Comparison of ENCODE assay signal across 23 cellular contexts in genomic region chr5:125897068-125897467, GRCh38.
A peak's percentile ranks its signal among the peaks of the same experiment; 100 is the strongest.
DNase-seq lines count a peak whose midpoint lies in the region; TF ChIP-seq lines count a peak whose summit lies in the region.
"Had no signal": no experiment of that assay in that cellular context is flagged by ENCODE, and none has a peak within 500 bp of the region (broad histone marks: within the 10 kb centered on the region; RNA-seq: fewer than 3 reads in every experiment).

No MANE protein-coding gene starts in this region.

- CTCF ChIA-PET in mammary epithelial cell (lab: Charles Lee; ENCODE audit: low non-redundant PET), result no interaction called here

- H3K9me3 Mint-ChIP-seq in neural progenitor cell, result peaks cover 2% of the 10 kb centered on the region

- H4K20me1 ChIP-seq in mammary epithelial cell (ENCODE audit: insufficient read depth, low read length) (no peaks in the 10 kb centered on the region), neural progenitor cell (ENCODE audit: low read depth) (no peaks in the 10 kb centered on the region)
- H4K20me1 ChIP-seq: BLaER1 had no signal

- dilution Hi-C loops in mammary epithelial cell (cut with HindIII; ENCODE audit: low sequenced_read_pairs), result no loop called here

- TF ChIP-seq CTCF in mammary epithelial cell (conservative IDR thresholded peaks at IDR 0.05 in 1 of 2, IDR thresholded peaks at IDR 0.05 in 1 of 2; ENCODE audit: extremely low read depth in 1 of 2, insufficient read depth in 1 of 2, low read depth in 1 of 2, low read length in 2 of 2) (no peak), neural progenitor cell (IDR thresholded peaks at IDR 0.05) (no peak)

- H3K27ac ChIP-seq in mammary epithelial cell (ENCODE audit: insufficient read depth, low read depth, low read length), result no peak overlapping the region
- H3K27ac ChIP-seq in neural progenitor cell, result no peak overlapping the region
- H3K27ac ChIP-seq: BLaER1 had no signal

- no peak overlapping the region for H3K4me3 ChIP-seq in mammary epithelial cell (replicated peaks in 1 of 3; ENCODE audit: insufficient read depth in 1 of 3, low read depth in 2 of 3, low read length in 3 of 3)
- H3K4me3 ChIP-seq in neural progenitor cell, result no peak overlapping the region
- H3K4me3 ChIP-seq: BLaER1 had no signal

- H3K9me3 ChIP-seq in mammary epithelial cell (replicated peaks; ENCODE audit: insufficient read depth, low read length), result no peaks in the 10 kb centered on the region
- H3K9me3 ChIP-seq in neural progenitor cell (ENCODE audit: low read depth), result no peaks in the 10 kb centered on the region
- H3K9me3 ChIP-seq: BE2C, BLaER1 had no signal

- H3K4me3 Mint-ChIP-seq in neural progenitor cell, result no peak overlapping the region
- H3K4me3 Mint-ChIP-seq: CD14-positive monocyte; CD4-positive, alpha-beta memory T cell; CD4-positive, CD25-positive, alpha-beta regulatory T cell; CD8-positive, alpha-beta memory T cell had no signal

- no TSS peak for BruUV-seq in mammary epithelial cell (replicated peaks; lab: Mats Ljungman, UMichigan)

- H3K27ac Mint-ChIP-seq in neural progenitor cell, result no peak overlapping the region
- H3K27ac Mint-ChIP-seq: CD14-positive monocyte; CD4-positive, alpha-beta memory T cell; CD4-positive, CD25-positive, alpha-beta regulatory T cell; CD8-positive, alpha-beta memory T cell had no signal

- H3K36me3 ChIP-seq in mammary epithelial cell (ENCODE audit: insufficient read depth, low read length) (no peaks in the 10 kb centered on the region), neural progenitor cell (no peaks in the 10 kb centered on the region)
- H3K36me3 ChIP-seq: BE2C, BLaER1 had no signal

- no peaks in the 10 kb centered on the region for H3K27me3 Mint-ChIP-seq in neural progenitor cell (ENCODE audit: insufficient read depth, low read depth)
- H3K27me3 Mint-ChIP-seq: CD4-positive, alpha-beta memory T cell; CD4-positive, CD25-positive, alpha-beta regulatory T cell; CD8-positive, alpha-beta memory T cell had no signal

- DNase-seq in T47D (ENCODE audit: low read depth in 1 of 2, low spot score in 1 of 2) (peak; percentile 10 to 52), mammary epithelial cell (no peak), NCI-H69 (lab: John Stamatoyannopoulos, UW) (peak; percentile 86), neural progenitor cell (ENCODE audit: low spot score) (no peak), GDM1 (lab: John Stamatoyannopoulos, UW) (no peak)
- no peak for DNase-seq in effector CD8-positive, alpha-beta T cell (lab: John Stamatoyannopoulos, UW)
- DNase-seq: 8988T; ACHN; BE2C; C1 segment of cervical spinal cord; CD4-positive, alpha-beta memory T cell; CD4-positive, CD25-positive, alpha-beta regulatory T cell; CD8-positive, alpha-beta memory T cell; COR-L47; DMS 273 treated with DMSO at 0.1 percent for 48 hours; DMS153; DMS53; DMS79; DND-41; EL; GF-D8 had no signal

- H3K27me3 ChIP-seq in mammary epithelial cell (ENCODE audit: insufficient read depth, low read length), result no peaks in the 10 kb centered on the region
- H3K27me3 ChIP-seq in neural progenitor cell, result no peaks in the 10 kb centered on the region
- H3K27me3 ChIP-seq: BE2C, BLaER1 had no signal

- H3K4me1 ChIP-seq in mammary epithelial cell (ENCODE audit: insufficient read depth, low read length), result peaks cover 5% of the 10 kb centered on the region
- no peaks in the 10 kb centered on the region for H3K4me1 ChIP-seq in neural progenitor cell
- H3K4me1 ChIP-seq: BLaER1 had no signal

- H3F3A ChIP-seq in neural progenitor cell (ENCODE audit: low read depth), result no peaks in the 10 kb centered on the region

- H3K4me2 ChIP-seq in mammary epithelial cell (ENCODE audit: insufficient read depth, low read depth, low read length) (no peak overlapping the region), neural progenitor cell (no peak overlapping the region)
- H3K4me2 ChIP-seq: BLaER1 had no signal

- no peaks in the 10 kb centered on the region for H3K79me2 ChIP-seq in mammary epithelial cell (ENCODE audit: insufficient read depth, low read length)
- no peaks in the 10 kb centered on the region for H3K79me2 ChIP-seq in neural progenitor cell (ENCODE audit: low read depth)

- intact Hi-C loops in mammary epithelial cell (cut with micrococcal nuclease), result no loop called here

- H3K9ac ChIP-seq in mammary epithelial cell (ENCODE audit: insufficient read depth, low read length), result no peak overlapping the region
- H3K9ac ChIP-seq in neural progenitor cell, result no peak overlapping the region
- H3K9ac ChIP-seq: BLaER1 had no signal

- in situ Hi-C loops in T47D (cut with HindIII; ENCODE audit: low pct_unique_long_range_greater_than_20kb, low sequenced_read_pairs) (no loop called here), mammary epithelial cell (cut with MboI; ENCODE audit: low sequenced_read_pairs in 2 of 2) (no loop called here)

- no peak overlapping the region for H2AFZ ChIP-seq in mammary epithelial cell (ENCODE audit: low read depth, low read length)
- peak overlapping the region; percentile 6 for H2AFZ ChIP-seq in neural progenitor cell (replicated peaks)

- H3K36me3 Mint-ChIP-seq in neural progenitor cell, result no peaks in the 10 kb centered on the region
- H3K36me3 Mint-ChIP-seq: CD14-positive monocyte; CD4-positive, alpha-beta memory T cell; CD4-positive, CD25-positive, alpha-beta regulatory T cell; CD8-positive, alpha-beta memory T cell had no signal

- peaks cover 11% of the 10 kb centered on the region for H3K4me1 Mint-ChIP-seq in neural progenitor cell
- H3K4me1 Mint-ChIP-seq: CD14-positive monocyte; CD4-positive, alpha-beta memory T cell; CD4-positive, CD25-positive, alpha-beta regulatory T cell; CD8-positive, alpha-beta memory T cell had no signal

Comparison
In these comparisons a context has a peak if more than half of its experiments do, and no peak if none do; other contexts are left out.
1. DNase-seq: peak in T47D (2 of 2) and NCI-H69 (single experiment); none in mammary epithelial cell (single experiment), neural progenitor cell (single experiment), GDM1 (single experiment) and effector CD8-positive, alpha-beta T cell (single experiment).